In the genomic region with DNA sequence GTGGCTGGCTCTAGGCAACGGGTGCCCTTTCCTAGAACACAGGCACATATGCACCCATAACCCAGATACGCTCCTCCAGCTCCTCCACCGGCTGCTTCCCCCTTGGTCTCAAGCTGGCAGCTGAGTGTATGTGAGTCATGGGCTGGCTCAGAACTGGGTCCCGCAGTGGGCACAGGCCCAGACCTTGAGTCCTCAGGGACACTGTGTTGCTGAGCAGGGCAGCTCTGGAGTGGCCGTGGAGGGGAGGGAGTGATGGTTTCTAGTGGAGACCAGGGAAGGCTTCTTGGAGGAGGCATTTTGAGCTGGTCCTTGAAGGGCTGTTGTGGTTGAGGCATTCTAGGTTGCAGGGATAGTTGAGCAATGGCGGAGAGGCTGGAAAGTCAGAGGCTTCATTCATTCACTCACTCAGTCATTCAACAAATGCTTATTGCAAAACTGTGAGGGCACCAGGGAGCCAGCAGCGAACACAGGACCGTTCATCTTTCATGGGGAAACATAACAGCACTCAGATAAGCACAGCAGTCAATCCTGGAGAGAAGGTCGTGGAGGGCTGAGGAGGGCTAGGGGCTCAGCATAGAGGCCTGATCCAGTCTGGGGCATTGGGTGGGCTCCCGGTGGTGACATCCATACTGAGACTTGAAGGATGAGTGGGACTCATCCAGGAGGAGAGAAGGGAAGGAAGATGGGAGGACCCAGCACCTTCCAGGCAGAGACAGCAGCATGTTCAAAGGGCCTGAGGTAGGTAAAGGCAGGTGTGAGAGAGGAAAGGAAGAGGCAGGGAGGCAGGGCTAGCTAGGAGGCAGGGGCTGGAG, we compare ENCODE assay signal across 11 cellular contexts. TPM values are rescaled to one million over a fixed set of nuclear protein-coding genes. Genes with fewer than 3 reads are reported as not detected.
DNase-seq lines count a peak whose midpoint lies in the region; ATAC-seq, FAIRE-seq and TF ChIP-seq lines count a peak whose summit lies in the region.
"Had no signal": no experiment of that assay in that cellular context is flagged by ENCODE, and none has a peak within 500 bp of the region (broad histone marks: within the 10 kb centered on the region; RNA-seq: fewer than 3 reads in every experiment).

No MANE protein-coding gene starts in this region.

- intact Hi-C loops in GM12878 (cut with micrococcal nuclease; ENCODE audit: unreplicated experiment) = no loop called here

- no peaks in the 10 kb centered on the region for H3K9me3 ChIP-seq in GM12878 (replicated peaks; ENCODE audit: control insufficient read depth, insufficient read depth, low read length)
- H3K9me3 ChIP-seq: transverse colon had no signal

- peaks cover 4% of the 10 kb centered on the region; the same call in 1 of the 2 replicates for H3K4me1 ChIP-seq in GM23338 (ENCODE audit: insufficient read depth)
- H3K4me1 ChIP-seq in GM12878 (ENCODE audit: control insufficient read depth, insufficient read depth, low read length) = peaks cover 8% of the 10 kb centered on the region

- H4K20me1 ChIP-seq in GM23338 (replicated peaks; ENCODE audit: insufficient read depth) (0 out of 2 replicates have a peak, but pooled peaks cover 5% of the 10 kb centered on the region), GM12878 (ENCODE audit: control insufficient read depth, insufficient read depth) (no peaks in the 10 kb centered on the region)

- H3K9me2 ChIP-seq in GM23338 (ENCODE audit: insufficient read depth) = no peaks in the 10 kb centered on the region

- POLR2A ChIA-PET in GM12878 (lab: Charles Lee) = interaction anchor here (0.6 to 2.4 kb wide), 3 partner anchors 34 to 114 kb away, joined by 3 to 6 read pairs (median 3); a partner anchor contains a TSS

- no peaks in the 10 kb centered on the region for H3K79me2 ChIP-seq in GM23338 (replicated peaks; ENCODE audit: insufficient read depth)
- peaks cover 9% of the 10 kb centered on the region for H3K79me2 ChIP-seq in GM12878 (ENCODE audit: control insufficient read depth, insufficient read depth, low read length)

- no peak for TF ChIP-seq RAD21 in GM12878 (IDR thresholded peaks at IDR 0.05; ENCODE audit: insufficient read depth, low read depth, low read length)

- peaks cover 3% of the 10 kb centered on the region for H3K27me3 Mint-ChIP-seq in GM23338 (ENCODE audit: insufficient read depth, low read depth, poor library complexity)

- ATAC-seq in GM23338 (no peak), GM12878 (no peak), GM19324 (IDR thresholded peaks at IDR 0.05; ENCODE audit: low FRiP score, unreplicated experiment) (no peak), GM18907 (IDR thresholded peaks at IDR 0.05; ENCODE audit: unreplicated experiment) (no peak)

- H3F3A ChIP-seq in GM23338 (replicated peaks; ENCODE audit: low read depth) = peaks cover 4% of the 10 kb centered on the region; the same call in 1 of the 2 replicates

- CTCF ChIA-PET in GM12878 (lab: Yijun Ruan, JAX) = interaction anchor here (1.1 kb wide), 1 partner anchor 28 kb away, joined by 4 read pairs; no protein-coding TSS in a partner anchor

- peaks cover 4% of the 10 kb centered on the region; the same call in 2 of the 3 replicates for H3K4me1 Mint-ChIP-seq in GM23338

- in situ Hi-C loops in ACHN (cut with HindIII; ENCODE audit: low pct_ligation_motif_present, low pct_unique_long_range_greater_than_20kb, low sequenced_read_pairs) (no loop called here), GM12878 (cut with MboI) (no loop called here)

- 0 out of 2 replicates have a peak overlapping the region, but pooled peaks have one; percentile 10 for H3K27ac Mint-ChIP-seq in GM23338

- WGBS in GM12878 (ENCODE audit: insufficient coverage, insufficient replicate concordance, low lambda C conversion rate, missing lambda C conversion rate) = 96% methylated on average over 10 of the region's 10 CpGs

- H3K27me3 ChIP-seq in GM23338 (ENCODE audit: insufficient read depth) = no peaks in the 10 kb centered on the region
- no peaks in the 10 kb centered on the region for H3K27me3 ChIP-seq in GM12878 (replicated peaks in 1 of 2; ENCODE audit: control insufficient read depth in 2 of 2, insufficient read depth in 2 of 2, low read length in 1 of 2)
- H3K27me3 ChIP-seq: transverse colon had no signal

- peak overlapping the region; percentile 11; the same call in 1 of the 3 replicates for H3K4me3 Mint-ChIP-seq in GM23338

- FAIRE-seq in GM12878 (lab: Jason Lieb, UNC) = no peak
- FAIRE-seq: HTR-8/SVneo had no signal

- SMC1A ChIA-PET in GM12878 (lab: Charles Lee; ENCODE audit: uncharacterized antibody, unreplicated experiment) = no interaction called here

- no peak overlapping the region for H2AFZ ChIP-seq in GM23338
- no peak overlapping the region for H2AFZ ChIP-seq in GM12878 (ENCODE audit: control insufficient read depth, low read depth, low read length)

- RAD21 ChIA-PET in GM12878 (lab: Charles Lee; ENCODE audit: unreplicated experiment) = no interaction called here

- H3K4me2 ChIP-seq in GM23338 (no peak overlapping the region), GM12878 (ENCODE audit: control insufficient read depth, insufficient read depth) (no peak overlapping the region)

- no peak for TF ChIP-seq EP300 in GM12878 (IDR thresholded peaks at IDR 0.05; ENCODE audit: borderline replicate concordance in 1 of 2, control insufficient read depth in 1 of 2, low read depth in 2 of 2, low read length in 2 of 2)

- peak; percentile 60 for DNase-seq in ACHN
- no peak for DNase-seq in GM23338 (ENCODE audit: low spot score)
- no peak for DNase-seq in GM12878 (ENCODE audit: low read depth, low spot score)
- peak; percentile 36 for DNase-seq in medulla oblongata (ENCODE audit: extremely low spot score)
- DNase-seq in inferior parietal cortex (ENCODE audit: extremely low spot score) = no peak
- DNase-seq in NCI-H2227 (lab: John Stamatoyannopoulos, UW; ENCODE audit: unreplicated experiment) = no peak
- DNase-seq: NCI-H2227 treated with DMSO at 0.1 percent for 48 hours, transverse colon had no signal

- H3K36me3 ChIP-seq in GM23338 (ENCODE audit: insufficient read depth) (0 out of 2 replicates have a peak, but pooled peaks cover 3% of the 10 kb centered on the region), GM12878 (ENCODE audit: control insufficient read depth in 2 of 2, insufficient read depth in 2 of 2, low read length in 1 of 2) (peaks cover 9 to 16% of the 10 kb centered on the region in 2 experiments; a peak in 3 of 4 replicates)

- peak; percentile 5; the same call in 1 of the 2 replicates for TF ChIP-seq POLR2A in GM12878 (IDR thresholded peaks at IDR 0.05; ENCODE audit: low read depth, low read length)

- BruUV-seq in GM12878 (replicated peaks; lab: Mats Ljungman, UMichigan) = no TSS peak

- H3K9me3 Mint-ChIP-seq in GM23338 = no peaks in the 10 kb centered on the region

- peaks cover 31% of the 10 kb centered on the region for H3K36me3 Mint-ChIP-seq in GM23338 (ENCODE audit: low read depth)

- TF ChIP-seq CTCF in GM23338 (conservative IDR thresholded peaks at IDR 0.05; ENCODE audit: low read depth in 2 of 2) (no peak), GM12878 (IDR thresholded peaks at IDR 0.05 in 2 of 3, conservative IDR thresholded peaks at IDR 0.05 in 1 of 3; ENCODE audit: control insufficient read depth in 2 of 3, extremely low read depth in 1 of 3, insufficient read depth in 1 of 3, low read depth in 3 of 3, low read length in 3 of 3) (no peak)

- no peak overlapping the region for H3K4me3 ChIP-seq in GM23338
- no peak overlapping the region for H3K4me3 ChIP-seq in GM12878
- H3K4me3 ChIP-seq: transverse colon had no signal

- H3K27ac ChIP-seq in GM23338 (ENCODE audit: low read depth) = no peak overlapping the region
- no peak overlapping the region for H3K27ac ChIP-seq in GM12878 (ENCODE audit: control insufficient read depth, insufficient read depth)
- H3K27ac ChIP-seq: transverse colon had no signal

- H3K9ac ChIP-seq in GM12878 (ENCODE audit: control insufficient read depth, insufficient read depth, low read length) = no peak overlapping the region

RNA-seq across cellular contexts. Expression of a gene that starts 2.4 kb away (rescaled TPM):
- 246 and 276 TPM in 2 replicates for total RNA-seq in GM23338 (2014; rRNA removed; shearing (Covaris generic))
- polyA plus RNA-seq in GM23338 (2016; fragmentation: Nextera tagmentation; extraction: Ambion mirVana) = 171 and 177 TPM in 2 replicates
- 10.9 and 11.9 TPM in 2 replicates for total RNA-seq in GM12878 (2013; cell fraction: nucleolus; rRNA removed)
- total RNA-seq in GM12878 (2014; rRNA removed) = 184 and 194 TPM in 2 replicates
- 24.1 and 32.2 TPM in 2 replicates for total RNA-seq in GM12878 (2014; rRNA removed; fragmentation: Illumina TruSeq; extraction: Trizol)
- 96.5 and 102 TPM in 2 replicates for total RNA-seq in GM12878 (2021)
- 23.4 TPM for polyA plus RNA-seq in GM12878 (2011; ENCODE audit: low read depth)
- polyA plus RNA-seq in GM12878 (2011; rRNA removed) = 13.2 and 36.5 TPM in 2 replicates
- 104 and 158 TPM in 2 replicates for polyA plus RNA-seq in GM12878 (2011; cell fraction: cytosol; rRNA removed)
- polyA plus RNA-seq in GM12878 (2011; cell fraction: nucleus; rRNA removed) = 60.6 and 65.1 TPM in 2 replicates
- polyA plus RNA-seq in GM12878 (2012) = 89.0 and 104 TPM in 2 replicates
- polyA plus RNA-seq in GM12878 (2014; fragmentation: Illumina TruSeq; extraction: Trizol) = 2.9 and 11.3 TPM in 2 replicates
- polyA plus RNA-seq in GM12878 (2014; fragmentation: Nextera tagmentation; extraction: Ambion mirVana) = 10 to 100 TPM in 1 of 2 experiments, 1 to 10 TPM in 1; 3.8 to 13.5 TPM
- 155 and 163 TPM in 2 replicates for polyA plus RNA-seq in GM12878 (2014; rRNA removed)
- 100 to 1,000 TPM in 1 of 2 experiments, 10 to 100 TPM in 1; 95.9 to 115 TPM for polyA plus RNA-seq in GM12878 (2016; fragmentation: Nextera tagmentation; extraction: Ambion mirVana)
- polyA minus RNA-seq in GM12878 (2011; rRNA and poly(A)+ RNA removed) = 5.5 and 32.3 TPM in 2 replicates
- 34.6 and 49.3 TPM in 2 replicates for polyA minus RNA-seq in GM12878 (2011; cell fraction: cytosol; rRNA and poly(A)+ RNA removed)
- polyA minus RNA-seq in GM12878 (2011; cell fraction: nucleus; rRNA and poly(A)+ RNA removed) = 11.5 and 15.9 TPM in 2 replicates

RNA-seq across cellular contexts. Expression of a gene that starts 13.2 kb away (rescaled TPM):
- total RNA-seq in GM23338 (2014; rRNA removed; shearing (Covaris generic)) = 0.27 TPM in 1 of 2 replicates, not detected in the other
- 2.0 and 2.7 TPM in 2 replicates for polyA plus RNA-seq in GM23338 (2016; fragmentation: Nextera tagmentation; extraction: Ambion mirVana)
- not detected in 2 replicates for total RNA-seq in GM12878 (2013; cell fraction: nucleolus; rRNA removed)
- not detected in 2 replicates for total RNA-seq in GM12878 (2014; rRNA removed)
- total RNA-seq in GM12878 (2014; rRNA removed; fragmentation: Illumina TruSeq; extraction: Trizol) = not detected in 2 replicates
- not detected in 2 replicates for total RNA-seq in GM12878 (2021)
- not detected for polyA plus RNA-seq in GM12878 (2011; ENCODE audit: low read depth)
- polyA plus RNA-seq in GM12878 (2011; rRNA removed) = not detected in 2 replicates
- polyA plus RNA-seq in GM12878 (2011; cell fraction: cytosol; rRNA removed) = not detected in 2 replicates
- not detected in 2 replicates for polyA plus RNA-seq in GM12878 (2011; cell fraction: nucleus; rRNA removed)
- polyA plus RNA-seq in GM12878 (2012) = not detected in 2 replicates
- not detected in 2 replicates for polyA plus RNA-seq in GM12878 (2014; fragmentation: Illumina TruSeq; extraction: Trizol)
- polyA plus RNA-seq in GM12878 (2014; fragmentation: Nextera tagmentation; extraction: Ambion mirVana) = not detected
- not detected in 2 replicates for polyA plus RNA-seq in GM12878 (2014; rRNA removed)
- not detected for polyA plus RNA-seq in GM12878 (2016; fragmentation: Nextera tagmentation; extraction: Ambion mirVana)
- polyA minus RNA-seq in GM12878 (2011; rRNA and poly(A)+ RNA removed) = not detected in 2 replicates
- polyA minus RNA-seq in GM12878 (2011; cell fraction: cytosol; rRNA and poly(A)+ RNA removed) = not detected in 2 replicates
- not detected in 2 replicates for polyA minus RNA-seq in GM12878 (2011; cell fraction: nucleus; rRNA and poly(A)+ RNA removed)

RNA-seq across cellular contexts. Expression of a gene that starts 29.0 kb away (rescaled TPM):
- total RNA-seq in GM23338 (2014; rRNA removed; shearing (Covaris generic)) = 48.2 and 61.4 TPM in 2 replicates
- polyA plus RNA-seq in GM23338 (2016; fragmentation: Nextera tagmentation; extraction: Ambion mirVana) (49.6 and 49.7 TPM in 2 replicates), GM12878 (2011; rRNA removed) (15.8 and 30.3 TPM in 2 replicates), GM12878 (2014; fragmentation: Illumina TruSeq; extraction: Trizol) (43.0 and 58.7 TPM in 2 replicates), GM12878 (2014; fragmentation: Nextera tagmentation; extraction: Ambion mirVana) (1 to 10 TPM; 1.8 to 5.0 TPM), GM12878 (2014; rRNA removed) (40.6 and 49.2 TPM in 2 replicates), GM12878 (2016; fragmentation: Nextera tagmentation; extraction: Ambion mirVana) (10 to 100 TPM; 57.9 to 62.3 TPM)
- 64.3 and 68.7 TPM in 2 replicates for total RNA-seq in GM12878 (2013; cell fraction: nucleolus; rRNA removed)
- total RNA-seq in GM12878 (2014; rRNA removed) (24.1 and 27.6 TPM in 2 replicates), GM12878 (2014; rRNA removed; fragmentation: Illumina TruSeq; extraction: Trizol) (13.9 and 16.3 TPM in 2 replicates), GM12878 (2021) (90.3 and 91.6 TPM in 2 replicates)
- 33.9 TPM for polyA plus RNA-seq in GM12878 (2011; ENCODE audit: low read depth)
- polyA plus RNA-seq in GM12878 (2011; cell fraction: cytosol; rRNA removed) = 33.4 and 34.8 TPM in 2 replicates
- polyA plus RNA-seq in GM12878 (2011; cell fraction: nucleus; rRNA removed) = 88.1 and 100 TPM in 2 replicates
- polyA plus RNA-seq in GM12878 (2012) = 59.8 and 65.6 TPM in 2 replicates
- 17.7 and 33.5 TPM in 2 replicates for polyA minus RNA-seq in GM12878 (2011; rRNA and poly(A)+ RNA removed)
- 18.4 and 22.6 TPM in 2 replicates for polyA minus RNA-seq in GM12878 (2011; cell fraction: cytosol; rRNA and poly(A)+ RNA removed)
- polyA minus RNA-seq in GM12878 (2011; cell fraction: nucleus; rRNA and poly(A)+ RNA removed) = 10.5 and 18.7 TPM in 2 replicates

RNA-seq across cellular contexts. Expression of a gene that starts 34.9 kb away (rescaled TPM):
- 108 and 124 TPM in 2 replicates for total RNA-seq in GM23338 (2014; rRNA removed; shearing (Covaris generic))
- polyA plus RNA-seq in GM23338 (2016; fragmentation: Nextera tagmentation; extraction: Ambion mirVana) (56.3 and 59.7 TPM in 2 replicates), GM12878 (2011; rRNA removed) (54.8 and 98.8 TPM in 2 replicates), GM12878 (2014; fragmentation: Illumina TruSeq; extraction: Trizol) (34.3 and 59.9 TPM in 2 replicates), GM12878 (2014; fragmentation: Nextera tagmentation; extraction: Ambion mirVana) (1 to 10 TPM; 2.1 to 7.0 TPM), GM12878 (2014; rRNA removed) (107 and 125 TPM in 2 replicates), GM12878 (2016; fragmentation: Nextera tagmentation; extraction: Ambion mirVana) (100 to 1,000 TPM; 114 to 131 TPM)
- total RNA-seq in GM12878 (2013; cell fraction: nucleolus; rRNA removed) = 116 TPM in 2 replicates
- total RNA-seq in GM12878 (2014; rRNA removed) (127 and 141 TPM in 2 replicates), GM12878 (2014; rRNA removed; fragmentation: Illumina TruSeq; extraction: Trizol) (45.8 and 57.9 TPM in 2 replicates), GM12878 (2021) (99.5 and 106 TPM in 2 replicates)
- polyA plus RNA-seq in GM12878 (2011; ENCODE audit: low read depth) = 19.0 TPM
- 104 and 167 TPM in 2 replicates for polyA plus RNA-seq in GM12878 (2011; cell fraction: cytosol; rRNA removed)
- polyA plus RNA-seq in GM12878 (2011; cell fraction: nucleus; rRNA removed) = 214 and 242 TPM in 2 replicates
- 37.4 and 47.3 TPM in 2 replicates for polyA plus RNA-seq in GM12878 (2012)
- polyA minus RNA-seq in GM12878 (2011; rRNA and poly(A)+ RNA removed) = 67.9 and 113 TPM in 2 replicates
- polyA minus RNA-seq in GM12878 (2011; cell fraction: cytosol; rRNA and poly(A)+ RNA removed) = 32.5 and 41.4 TPM in 2 replicates
- 42.6 and 74.1 TPM in 2 replicates for polyA minus RNA-seq in GM12878 (2011; cell fraction: nucleus; rRNA and poly(A)+ RNA removed)

RNA-seq across cellular contexts. Expression of a gene that starts 40.8 kb away (rescaled TPM):
- 42.0 and 43.2 TPM in 2 replicates for total RNA-seq in GM23338 (2014; rRNA removed; shearing (Covaris generic))
- 24.0 and 36.0 TPM in 2 replicates for polyA plus RNA-seq in GM23338 (2016; fragmentation: Nextera tagmentation; extraction: Ambion mirVana)
- 22.4 and 23.7 TPM in 2 replicates for total RNA-seq in GM12878 (2013; cell fraction: nucleolus; rRNA removed)
- total RNA-seq in GM12878 (2014; rRNA removed) = 0.06 TPM in 1 of 2 replicates, not detected in the other
- not detected in 2 replicates for total RNA-seq in GM12878 (2014; rRNA removed; fragmentation: Illumina TruSeq; extraction: Trizol)
- 0.21 and 0.67 TPM in 2 replicates for total RNA-seq in GM12878 (2021)
- not detected for polyA plus RNA-seq in GM12878 (2011; ENCODE audit: low read depth)
- polyA plus RNA-seq in GM12878 (2011; rRNA removed) = 0.06 and 0.19 TPM in 2 replicates
- 0.04 and 0.10 TPM in 2 replicates for polyA plus RNA-seq in GM12878 (2011; cell fraction: cytosol; rRNA removed)
- 0.80 and 1.3 TPM in 2 replicates for polyA plus RNA-seq in GM12878 (2011; cell fraction: nucleus; rRNA removed)
- polyA plus RNA-seq in GM12878 (2012) = 0.52 and 0.89 TPM in 2 replicates
- polyA plus RNA-seq in GM12878 (2014; fragmentation: Illumina TruSeq; extraction: Trizol) = 0.07 TPM in 1 of 2 replicates, not detected in the other
- polyA plus RNA-seq in GM12878 (2014; fragmentation: Nextera tagmentation; extraction: Ambion mirVana) = not detected
- 0.18 and 0.29 TPM in 2 replicates for polyA plus RNA-seq in GM12878 (2014; rRNA removed)
- under 1 TPM; 0.09 to 0.28 TPM for polyA plus RNA-seq in GM12878 (2016; fragmentation: Nextera tagmentation; extraction: Ambion mirVana)
- polyA minus RNA-seq in GM12878 (2011; rRNA and poly(A)+ RNA removed) = 0.62 and 1.2 TPM in 2 replicates
- polyA minus RNA-seq in GM12878 (2011; cell fraction: cytosol; rRNA and poly(A)+ RNA removed) = not detected in 2 replicates
- 0.48 and 1.6 TPM in 2 replicates for polyA minus RNA-seq in GM12878 (2011; cell fraction: nucleus; rRNA and poly(A)+ RNA removed)

Comparison
In these comparisons a context has a peak if more than half of its experiments do, and no peak if none do; other contexts are left out.
1. DNase-seq: peak in ACHN (single experiment) and medulla oblongata (single experiment); none in GM23338 (single experiment), GM12878 (single experiment), inferior parietal cortex (single experiment) and NCI-H2227 (single experiment).